1 cellular context compared by ENCODE assay signal in the genomic region with DNA sequence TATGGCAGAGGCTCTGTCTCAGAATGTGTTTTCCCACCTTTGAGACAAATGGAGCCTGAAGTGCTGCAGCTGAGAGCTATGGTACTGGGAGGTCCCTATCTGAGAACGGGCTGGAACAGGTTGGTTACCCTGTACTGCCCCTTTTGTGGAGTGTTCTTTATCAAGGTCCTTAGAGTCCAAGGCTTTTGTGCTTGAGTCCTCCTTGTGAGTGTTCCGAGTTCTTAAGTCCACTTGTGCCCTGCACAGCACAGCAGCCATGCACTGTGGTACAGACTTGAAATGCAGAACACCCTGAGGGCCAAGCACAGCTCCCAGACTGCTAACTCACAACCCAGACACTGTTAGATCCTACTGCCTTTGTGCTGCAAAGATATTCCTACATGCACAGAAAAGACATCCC.
TF ChIP-seq lines count a peak whose summit lies in the region.

No MANE protein-coding gene starts in this region.

TF ChIP-seq in GM23338, 12 proteins besides CTCF, POLR2A, EP300 and RAD21 (continued from another document):
- TF ChIP-seq NANOG (IDR thresholded peaks at IDR 0.05; ENCODE audit: borderline replicate concordance) (no peak), JUNB (IDR thresholded peaks at IDR 0.05; ENCODE audit: unreplicated experiment) (no peak)
